In genomic region chr5:179730852-179731251, GRCh38 we compare ENCODE assay signal across 14 cellular contexts. TPM values are rescaled to one million over a fixed set of nuclear protein-coding genes. Genes with fewer than 3 reads are reported as not detected.
DNase-seq lines count a peak whose midpoint lies in the region; ATAC-seq and TF ChIP-seq lines count a peak whose summit lies in the region.
"Had no signal": no experiment of that assay in that cellular context is flagged by ENCODE, and none has a peak within 500 bp of the region (broad histone marks: within the 10 kb centered on the region; RNA-seq: fewer than 3 reads in every experiment).

No MANE protein-coding gene starts in this region.

- H3K9ac ChIP-seq in PC-3 (ENCODE audit: low read length) = no peak overlapping the region

- peak; percentile 55 for DNase-seq in DMS53 (lab: John Stamatoyannopoulos, UW)
- DNase-seq in SK-MEL-5 (ENCODE audit: low read depth, low spot score) = peak; percentile 71
- no peak for DNase-seq in epithelial cell of prostate (ENCODE audit: low read depth, low spot score)
- DNase-seq in PC-3 = no peak
- DNase-seq in NCI-H2107 treated with DMSO at 0.1 percent for 48 hours (lab: John Stamatoyannopoulos, UW; ENCODE audit: unreplicated experiment) = no peak
- no peak for DNase-seq in NCI-H526 (lab: John Stamatoyannopoulos, UW)
- no peak for DNase-seq in Right ventricle myocardium superior
- DNase-seq: activated gamma-delta T cell; cortex of kidney; kidney; NCI-H2029 treated with DMSO at 0.1 percent for 48 hours; stimulated activated CD4-positive, alpha-beta T cell treated with anti-CD3 and anti-CD28 coated beads, Interleukin-1b, Interleukin-23, amount 100 ng/mL, for 48 hours; stomach had no signal

- POLR2A ChIA-PET in PC-3 (lab: Charles Lee; ENCODE audit: unreplicated experiment) = no interaction called here

- no peak for TF ChIP-seq CTCF in PC-3 (conservative IDR thresholded peaks at IDR 0.05; ENCODE audit: low read depth, low read length)

- peaks cover 12% of the 10 kb centered on the region; the same call in 1 of the 2 replicates for H4K20me1 ChIP-seq in PC-3 (ENCODE audit: low read length)

- H3K9me3 ChIP-seq in PC-3 (ENCODE audit: low read length) = no peaks in the 10 kb centered on the region
- H3K9me3 ChIP-seq: stomach had no signal

- H3K27ac ChIP-seq in ACC112 (ENCODE audit: low read depth, low read length) (peak overlapping the region; percentile 80), epithelial cell of prostate (peak overlapping the region; percentile 89), PC-3 (ENCODE audit: low read length) (no peak overlapping the region)

- H3K27me3 ChIP-seq in ACC112 (ENCODE audit: insufficient read depth, low read length) = no peaks in the 10 kb centered on the region
- no peaks in the 10 kb centered on the region for H3K27me3 ChIP-seq in PC-3 (ENCODE audit: low read length)
- H3K27me3 ChIP-seq: stomach had no signal

- H3K4me1 ChIP-seq in ACC112 (ENCODE audit: control insufficient read depth, insufficient read depth, low read length, unreplicated experiment) (peaks cover 20% of the 10 kb centered on the region), PC-3 (ENCODE audit: insufficient read depth, low read length) (peaks cover 19% of the 10 kb centered on the region; the same call in 1 of the 2 replicates)

- ATAC-seq in PC-3 (no peak), Right ventricle myocardium superior (ENCODE audit: poor library complexity) (no peak)

- in situ Hi-C loops in SK-MEL-5 (cut with HindIII; ENCODE audit: low pct_unique_long_range_greater_than_20kb, low sequenced_read_pairs) = no loop called here

- H3K9me2 ChIP-seq in PC-3 (replicated peaks; ENCODE audit: low read length) = no peaks in the 10 kb centered on the region

- H3K36me3 ChIP-seq in ACC112 (ENCODE audit: insufficient read depth, low read length) = peaks cover 30% of the 10 kb centered on the region
- H3K36me3 ChIP-seq in PC-3 (ENCODE audit: low read depth, low read length) = peaks cover 40% of the 10 kb centered on the region

- peaks cover 31% of the 10 kb centered on the region for H3K79me2 ChIP-seq in ACC112 (ENCODE audit: control insufficient read depth, insufficient read depth, low read length, unreplicated experiment)
- peaks cover 27% of the 10 kb centered on the region for H3K79me2 ChIP-seq in PC-3 (ENCODE audit: low read length)

- CTCF ChIA-PET in PC-3 (lab: Charles Lee) = no interaction called here

- BruUV-seq in PC-3 (replicated peaks; lab: Mats Ljungman, UMichigan) = no TSS peak

- no peak overlapping the region for H2AFZ ChIP-seq in ACC112 (ENCODE audit: low read length, unreplicated experiment)
- H2AFZ ChIP-seq in PC-3 (ENCODE audit: low read length) = no peak overlapping the region

- H3K4me3 ChIP-seq in ACC112 (ENCODE audit: low read depth, low read length) = no peak overlapping the region
- no peak overlapping the region for H3K4me3 ChIP-seq in PC-3 (ENCODE audit: low read length)

- intact Hi-C loops in PC-3 (cut with micrococcal nuclease) (no loop called here), Right ventricle myocardium superior (cut with DNase I) (loop anchor here (5.0 kb wide), 1 partner anchor 34 kb away; the partner anchor contains the start of gene CANX)

- peaks cover 4% of the 10 kb centered on the region for H3F3A ChIP-seq in PC-3 (ENCODE audit: low read length, unreplicated experiment)

- no peak overlapping the region for H3K4me2 ChIP-seq in PC-3 (ENCODE audit: low read length)

RNA-seq across cellular contexts. Expression of gene MAML1, which starts 1.8 kb away (rescaled TPM):
- 5.1 TPM in 2 replicates for total RNA-seq in SK-MEL-5 (2014; rRNA removed; shearing (Covaris generic))
- polyA plus RNA-seq in SK-MEL-5 (2015; cell fraction: cytosol; rRNA removed) = 13.5 and 22.3 TPM in 2 replicates
- 9.8 and 16.3 TPM in 2 replicates for polyA plus RNA-seq in SK-MEL-5 (2015; cell fraction: nucleus; rRNA removed)
- total RNA-seq in PC-3 (2014; rRNA removed) = 10.6 and 17.9 TPM in 2 replicates
- 10.4 TPM for total RNA-seq in Right ventricle myocardium superior

RNA-seq across cellular contexts. Expression of gene CANX, which starts 32.1 kb away (rescaled TPM):
- total RNA-seq in SK-MEL-5 (2014; rRNA removed; shearing (Covaris generic)) = 621 and 714 TPM in 2 replicates
- 366 and 459 TPM in 2 replicates for polyA plus RNA-seq in SK-MEL-5 (2015; cell fraction: cytosol; rRNA removed)
- polyA plus RNA-seq in SK-MEL-5 (2015; cell fraction: nucleus; rRNA removed) = 74.4 and 90.7 TPM in 2 replicates
- total RNA-seq in PC-3 (2014; rRNA removed) (293 and 348 TPM in 2 replicates), Right ventricle myocardium superior (471 TPM)

RNA-seq across cellular contexts. Expression of gene CBY3, which starts 50.0 kb away (rescaled TPM):
- not detected in 2 replicates for total RNA-seq in SK-MEL-5 (2014; rRNA removed; shearing (Covaris generic))
- polyA plus RNA-seq in SK-MEL-5 (2015; cell fraction: cytosol; rRNA removed) = 0.75 TPM in 1 of 2 replicates, not detected in the other
- not detected in 2 replicates for polyA plus RNA-seq in SK-MEL-5 (2015; cell fraction: nucleus; rRNA removed)
- 1.4 TPM in 1 of 2 replicates, not detected in the other for total RNA-seq in PC-3 (2014; rRNA removed)
- total RNA-seq in Right ventricle myocardium superior = not detected
- total RNA-seq: kidney, stomach had no signal

Comparison
In these comparisons a context has a peak if more than half of its experiments do, and no peak if none do; other contexts are left out.
1. DNase-seq: peak in DMS53 (single experiment) and SK-MEL-5 (single experiment); none in epithelial cell of prostate (single experiment), PC-3 (single experiment), NCI-H2107 treated with DMSO at 0.1 percent for 48 hours (single experiment), NCI-H526 (0 of 2) and Right ventricle myocardium superior (single experiment).